ENCODE assay signal across 16 cellular contexts in genomic region chr1:16189003-16189402, GRCh38. TPM values are rescaled to one million over a fixed set of nuclear protein-coding genes. Genes with fewer than 3 reads are reported as not detected.
DNase-seq lines count a peak whose midpoint lies in the region; ATAC-seq, FAIRE-seq and TF ChIP-seq lines count a peak whose summit lies in the region.
"Had no signal": no experiment of that assay in that cellular context is flagged by ENCODE, and none has a peak within 500 bp of the region (broad histone marks: within the 10 kb centered on the region; RNA-seq: fewer than 3 reads in every experiment).

No MANE protein-coding gene starts in this region.

- H3K9me3 ChIP-seq in A549 (no peaks in the 10 kb centered on the region), IMR-90 (ENCODE audit: control insufficient read depth, insufficient read depth, low read length) (no peaks in the 10 kb centered on the region), colonic mucosa (no peaks in the 10 kb centered on the region), HepG2 (ENCODE audit: low read length) (no peaks in the 10 kb centered on the region), Karpas-422 (ENCODE audit: low read length) (no peaks in the 10 kb centered on the region), sigmoid colon (no peaks in the 10 kb centered on the region)

- H3K79me2 ChIP-seq in HepG2 (ENCODE audit: insufficient read depth, low read length) (no peaks in the 10 kb centered on the region), Karpas-422 (ENCODE audit: low read length) (no peaks in the 10 kb centered on the region)

- H3K4me1 ChIP-seq in A549 (peaks cover 59% of the 10 kb centered on the region), IMR-90 (ENCODE audit: control insufficient read depth, insufficient read depth, low read length) (peaks cover 4% of the 10 kb centered on the region), colonic mucosa (no peaks in the 10 kb centered on the region), HepG2 (ENCODE audit: insufficient read depth, low read length) (peaks cover 53% of the 10 kb centered on the region), Karpas-422 (ENCODE audit: low read length) (peaks cover 4% of the 10 kb centered on the region), sigmoid colon (peaks cover 0 to 11% (median 4%) of the 10 kb centered on the region in 4 donors)

- H2AK5ac ChIP-seq in IMR-90 (ENCODE audit: low read depth, low read length): peak overlapping the region; percentile 72; the same call in 1 of the 2 replicates

- peak overlapping the region; percentile 81 for H3K4me2 ChIP-seq in A549
- no peak overlapping the region for H3K4me2 ChIP-seq in IMR-90 (ENCODE audit: low read depth, low read length)
- H3K4me2 ChIP-seq in HepG2 (ENCODE audit: low read depth, low read length): peak overlapping the region; percentile 8; the same call in 1 of the 2 replicates
- H3K4me2 ChIP-seq in Karpas-422 (ENCODE audit: low read depth, low read length, poor library complexity, severe bottlenecking): no peak overlapping the region

- H3K14ac ChIP-seq in IMR-90 (replicated peaks; ENCODE audit: low read depth, low read length): no peak overlapping the region

- H3K4ac ChIP-seq in IMR-90 (ENCODE audit: low read depth, low read length): peak overlapping the region; percentile 11; the same call in 1 of the 2 replicates

- peak; percentile 43 for FAIRE-seq in A549 (lab: Jason Lieb, UNC)
- FAIRE-seq in HepG2 (lab: Jason Lieb, UNC): peak; percentile 36
- FAIRE-seq in GM12891 (lab: Jason Lieb, UNC): no peak
- FAIRE-seq: urothelium cell line had no signal

- H3K23ac ChIP-seq in IMR-90 (ENCODE audit: low read depth, low read length): no peak overlapping the region

- H3K79me1 ChIP-seq in IMR-90 (ENCODE audit: low read depth in 1 of 2, low read length in 2 of 2): no peaks in the 10 kb centered on the region

- no peak for TF ChIP-seq CTCF in A549 (IDR thresholded peaks at IDR 0.05)
- no peak for TF ChIP-seq CTCF in IMR-90 (conservative IDR thresholded peaks at IDR 0.05; ENCODE audit: low read depth, low read length)
- TF ChIP-seq CTCF in colonic mucosa (IDR thresholded peaks at IDR 0.05): no peak
- TF ChIP-seq CTCF in HepG2 (CRISPR knock-in tag; IDR thresholded peaks at IDR 0.05): no peak
- no peak for TF ChIP-seq CTCF in sigmoid colon (IDR thresholded peaks at IDR 0.05)

- H4K20me1 ChIP-seq in IMR-90 (ENCODE audit: insufficient read depth, low read length): no peaks in the 10 kb centered on the region
- H4K20me1 ChIP-seq in HepG2 (ENCODE audit: insufficient read depth, low read length): no peaks in the 10 kb centered on the region
- H4K20me1 ChIP-seq in Karpas-422 (ENCODE audit: insufficient read depth, low read depth, low read length): no peaks in the 10 kb centered on the region

- no peak overlapping the region for H2BK120ac ChIP-seq in IMR-90 (ENCODE audit: low read depth, low read length)

- H3K27ac ChIP-seq in A549 (peak overlapping the region; percentile 93 to 95), IMR-90 (ENCODE audit: insufficient read depth, low read length) (no peak overlapping the region), colonic mucosa (peak overlapping the region; percentile 64), HepG2 (ENCODE audit: extremely low read length, insufficient read depth, low read length) (no peak overlapping the region), Karpas-422 (ENCODE audit: low read length) (no peak overlapping the region), sigmoid colon (no peak overlapping the region)

- H2AFZ ChIP-seq in IMR-90 (replicated peaks; ENCODE audit: low read length, poor library complexity) (peak overlapping the region; percentile 70), HepG2 (ENCODE audit: low read length) (no peak overlapping the region), Karpas-422 (ENCODE audit: low read length) (no peak overlapping the region)

- no peak overlapping the region; the same call in 1 of the 2 replicates for H4K91ac ChIP-seq in IMR-90 (ENCODE audit: insufficient read depth, low read depth, low read length)

- 3% methylated on average over 6 of the region's 6 CpGs for WGBS in A549 (ENCODE audit: missing lambda C conversion rate)
- 20% methylated on average over 1 of the region's 6 CpGs; no CpG with 5 or more reads in 1 of the 2 experiments for WGBS in IMR-90 (ENCODE audit: extremely low coverage in 2 of 2, insufficient read length in 1 of 2), 2 experiments
- under 1% methylated on average over 6 of the region's 6 CpGs for WGBS in HepG2 (ENCODE audit: low lambda C conversion rate)
- 9 to 43% methylated on average over 6 of the region's 6 CpGs for WGBS in sigmoid colon, 2 donors

- H2BK5ac ChIP-seq in IMR-90 (ENCODE audit: low read depth, low read length, poor library complexity, severe bottlenecking): no peak overlapping the region

- intact Hi-C loops in IMR-90 (cut with micrococcal nuclease): loop anchor here (5.0 kb wide), 1 partner anchor 173 kb away; no protein-coding TSS in a partner anchor
- intact Hi-C loops in colonic mucosa (cut with DNase I): no loop called here
- intact Hi-C loops in HepG2 (cut with micrococcal nuclease; ENCODE audit: unreplicated experiment): no loop called here
- intact Hi-C loops in sigmoid colon (cut with DNase I): loop anchor here (5.0 kb wide), 1 partner anchor 53 kb away; no protein-coding TSS in a partner anchor

- DNase-seq in A549 (ENCODE audit: low read depth in 1 of 2, low spot score in 1 of 2) (peak in 1 of 2 experiments; percentile 89), IMR-90 (no peak), colonic mucosa (peak; percentile 82), HepG2 (ENCODE audit: low spot score) (no peak), Karpas-422 (no peak), sigmoid colon (no peak), GM12891 (ENCODE audit: insufficient read length, low spot score) (no peak)
- DNase-seq: activated CD4-positive, alpha-beta T cell treated with anti-CD3 and anti-CD28 coated beads, Interleukin-2, amount 50 U/mL, for 4 hours; NCI-H1092; NCI-H446; posterior cingulate gyrus; stimulated activated CD4-positive, alpha-beta T cell treated with anti-CD3 and anti-CD28 coated beads, Interleukin-2, amount 100 ng/mL, for 24 hours; T1000 had no signal

- TF ChIP-seq EP300 in A549 (IDR thresholded peaks at IDR 0.05) (no peak), HepG2 (IDR thresholded peaks at IDR 0.05; ENCODE audit: low read depth in 2 of 2, low read length in 2 of 2) (no peak), HepG2 (CRISPR knock-in tag; IDR thresholded peaks at IDR 0.05; ENCODE audit: borderline replicate concordance) (no peak), sigmoid colon (IDR thresholded peaks at IDR 0.05) (no peak)

- no peak overlapping the region for H3K4me3 ChIP-seq in A549
- H3K4me3 ChIP-seq in IMR-90 (ENCODE audit: insufficient read depth, low read depth, low read length): no peak overlapping the region
- H3K4me3 ChIP-seq in colonic mucosa: no peak overlapping the region
- H3K4me3 ChIP-seq in HepG2 (replicated peaks in 1 of 3; ENCODE audit: insufficient read depth in 1 of 3, low read depth in 2 of 3, low read length in 3 of 3): no peak overlapping the region
- H3K4me3 ChIP-seq in Karpas-422 (ENCODE audit: low read length): no peak overlapping the region
- H3K4me3 ChIP-seq in sigmoid colon: no peak overlapping the region

- TF ChIP-seq POLR2A in A549 (IDR thresholded peaks at IDR 0.05; ENCODE audit: low read length): no peak
- no peak for TF ChIP-seq POLR2A in IMR-90 (IDR thresholded peaks at IDR 0.05; ENCODE audit: low read depth, low read length)
- TF ChIP-seq POLR2A in HepG2 (IDR thresholded peaks at IDR 0.05; ENCODE audit: insufficient read depth in 1 of 2, low read depth in 2 of 2, low read length in 2 of 2): no peak
- TF ChIP-seq POLR2A in sigmoid colon (IDR thresholded peaks at IDR 0.05): no peak
- no peak for TF ChIP-seq POLR2A in GM12891 (IDR thresholded peaks at IDR 0.05; ENCODE audit: low read depth, low read length)

- no peak overlapping the region for H4K8ac ChIP-seq in IMR-90 (ENCODE audit: low read depth in 2 of 2, low read length in 2 of 2)

- H3K9me2 ChIP-seq in Karpas-422 (replicated peaks; ENCODE audit: insufficient read depth, low read length): no peaks in the 10 kb centered on the region

- CTCF ChIA-PET in A549 (lab: Yijun Ruan, JAX): interaction anchor here (1.0 to 14.7 kb wide), 17 partner anchors 11 to 158 kb away, joined by 3 to 318 read pairs (median 5); partner anchors contain the start of genes EPHA2 and FAM131C
- CTCF ChIA-PET in IMR-90 (lab: Yijun Ruan, JAX): interaction anchor here (1.5 to 2.5 kb wide), 2 partner anchors 107 to 110 kb away, joined by 6 to 13 read pairs; no protein-coding TSS in a partner anchor
- CTCF ChIA-PET in HepG2 (lab: Yijun Ruan, JAX; ENCODE audit: low intra/inter-chr PET ratio, low total read pairs): interaction anchor here (1.8 to 6.0 kb wide), 2 partner anchors 45 to 108 kb away, joined by 7 to 98 read pairs; no protein-coding TSS in a partner anchor

- ATAC-seq in A549: peak; percentile 71 to 78
- ATAC-seq in IMR-90 (ENCODE audit: low read depth): no peak
- ATAC-seq in HepG2: peak; percentile 49; the same call in 2 of the 3 replicates
- no peak for ATAC-seq in GM18511 (IDR thresholded peaks at IDR 0.05; ENCODE audit: unreplicated experiment)
- ATAC-seq: activated T-helper 17 cell treated with anti-CD3 and anti-CD28 coated beads, Interleukin-2, amount 50 U/mL, for 72 hours had no signal

- H3K9me1 ChIP-seq in IMR-90 (ENCODE audit: insufficient read depth, low read length): no peaks in the 10 kb centered on the region

- H2BK20ac ChIP-seq in IMR-90 (ENCODE audit: low read depth, low read length): no peak overlapping the region

- no peak overlapping the region for H2AK9ac ChIP-seq in IMR-90 (replicated peaks; ENCODE audit: low read depth, low read length, poor library complexity)

- no peak overlapping the region for H3K56ac ChIP-seq in IMR-90 (ENCODE audit: extremely low read depth, insufficient read depth, low read length)

- H3K36me3 ChIP-seq in IMR-90 (ENCODE audit: control insufficient read depth, insufficient read depth, low read length) (no peaks in the 10 kb centered on the region), colonic mucosa (no peaks in the 10 kb centered on the region), HepG2 (replicated peaks in 1 of 2; ENCODE audit: control insufficient read depth in 1 of 2, insufficient read depth in 2 of 2, low read length in 2 of 2) (no peaks in the 10 kb centered on the region), Karpas-422 (ENCODE audit: insufficient read depth, low read length) (no peaks in the 10 kb centered on the region), sigmoid colon (no peaks in the 10 kb centered on the region)

- H4K5ac ChIP-seq in IMR-90 (ENCODE audit: low read depth, low read length): no peak overlapping the region

- 0 out of 3 replicates have a peak overlapping the region, but pooled peaks have one; percentile 15 for H2BK15ac ChIP-seq in IMR-90 (ENCODE audit: low read depth, low read length)

- H3K27me3 ChIP-seq in IMR-90 (ENCODE audit: control insufficient read depth, insufficient read depth, low read length) (no peaks in the 10 kb centered on the region), colonic mucosa (no peaks in the 10 kb centered on the region), HepG2 (ENCODE audit: control insufficient read depth in 1 of 2, insufficient read depth in 2 of 2, low read length in 2 of 2) (peaks cover 2 to 5% of the 10 kb centered on the region in 2 experiments; a peak in 2 of 5 replicates), Karpas-422 (ENCODE audit: low read length) (no peaks in the 10 kb centered on the region), sigmoid colon (no peaks in the 10 kb centered on the region)

- no peak for TF ChIP-seq RAD21 in A549 (conservative IDR thresholded peaks at IDR 0.05 in 1 of 2, IDR thresholded peaks at IDR 0.05 in 1 of 2)
- no peak for TF ChIP-seq RAD21 in IMR-90 (IDR thresholded peaks at IDR 0.05; ENCODE audit: low read length)
- TF ChIP-seq RAD21 in HepG2 (CRISPR knock-in tag; IDR thresholded peaks at IDR 0.05): no peak

- POLR2A ChIA-PET in A549 (lab: Yijun Ruan, JAX) (interaction anchor here (0.6 to 1.4 kb wide), 3 partner anchors 18 to 110 kb away, joined by 3 to 7 read pairs (median 7); no protein-coding TSS in a partner anchor), IMR-90 (lab: Charles Lee; ENCODE audit: unreplicated experiment) (interaction anchor here (0.6 kb wide), 1 partner anchor 18 kb away, joined by 3 read pairs; no protein-coding TSS in a partner anchor), HepG2 (lab: Yijun Ruan, JAX) (interaction anchor here (0.9 to 1.0 kb wide), 3 partner anchors 11 to 45 kb away, joined by 3 to 6 read pairs (median 3); no protein-coding TSS in a partner anchor)

- dilution Hi-C loops in IMR-90 (cut with HindIII; ENCODE audit: low sequenced_read_pairs, unreplicated experiment): no loop called here

- no TSS peak for BruUV-seq in IMR-90 (replicated peaks; lab: Mats Ljungman, UMichigan)
- no TSS peak for BruUV-seq in HepG2 (replicated peaks; lab: Mats Ljungman, UMichigan)

- in situ Hi-C loops in IMR-90 (cut with MboI; ENCODE audit: low sequenced_read_pairs): loop anchor here (25.0 kb wide), 1 partner anchor 402 kb away; no protein-coding TSS in a partner anchor
- in situ Hi-C loops in HepG2 (cut with HindIII; ENCODE audit: extremely low pct_ligation_motif_present, low pct_unique_long_range_greater_than_20kb): no loop called here

- no peak overlapping the region for H3K9ac ChIP-seq in IMR-90 (ENCODE audit: low read depth, low read length)
- peak overlapping the region; percentile 6 to 27 for H3K9ac ChIP-seq in colonic mucosa (ENCODE audit: low read depth in 2 of 2, low read length in 2 of 2)
- H3K9ac ChIP-seq in HepG2 (ENCODE audit: insufficient read depth, low read depth, low read length): no peak overlapping the region
- no peak overlapping the region for H3K9ac ChIP-seq in Karpas-422 (ENCODE audit: low read length)

- no peak overlapping the region for H3K18ac ChIP-seq in IMR-90 (ENCODE audit: low read depth, low read length)

RNA-seq across cellular contexts. Expression of gene ARHGEF19, which starts 23.4 kb away (rescaled TPM):
- polyA plus RNA-seq in A549 (2011; rRNA removed) (6.1 and 6.7 TPM in 2 replicates), A549 (2017; fragmentation: RNase III; extraction: RNeasy Plus Mini Kit Qiagen cat#74134 plus additional on column Dnase treatment) (7.6 to 9.5 TPM (median 9.2 TPM) in 3 replicates), IMR-90 (2012; rRNA removed) (16.8 and 17.2 TPM in 2 replicates), HepG2 (2011; rRNA removed) (1.7 and 2.2 TPM in 2 replicates), sigmoid colon (10 to 100 TPM in 1 of 3 donors, 1 to 10 TPM in 2; 2.5 to 10.8 (median 7.2) TPM)
- 9.2 and 11.2 TPM in 2 replicates for polyA plus RNA-seq in A549 (2012; cell fraction: cytosol; rRNA removed)
- polyA plus RNA-seq in A549 (2012; cell fraction: nucleus; rRNA removed): 25.8 and 26.3 TPM in 2 replicates
- 3.2 and 4.2 TPM in 2 replicates for polyA minus RNA-seq in A549 (2011; rRNA and poly(A)+ RNA removed)
- total RNA-seq in IMR-90 (2012; rRNA removed) (3.3 and 4.5 TPM in 2 replicates), colonic mucosa (1 to 10 TPM; 5.8 to 9.0 TPM), HepG2 (2016; rRNA removed; fragmentation: Illumina TruSeq; extraction: Trizol) (1.8 and 2.0 TPM in 2 replicates), sigmoid colon (1 to 10 TPM in 3 of 4 donors, not detected in 1; 2.5 to 4.4 (median 3.6) TPM)
- polyA plus RNA-seq in IMR-90 (2012; cell fraction: cytosol; rRNA removed): 13.6 and 18.3 TPM in 2 replicates
- 34.8 and 65.2 TPM in 2 replicates for polyA plus RNA-seq in IMR-90 (2012; cell fraction: nucleus; rRNA removed; ENCODE audit: low replicate concordance)
- total RNA-seq in HepG2 (2016; cell fraction: cytosol; rRNA removed; fragmentation: Illumina TruSeq; extraction: Trizol; ENCODE audit: low read depth): 0.53 and 1.0 TPM in 2 replicates
- total RNA-seq in HepG2 (2016; cell fraction: insoluble cytoplasmic fraction; rRNA removed; fragmentation: Illumina TruSeq; extraction: Trizol): 1.4 and 2.3 TPM in 2 replicates
- 1.3 and 1.5 TPM in 2 replicates for total RNA-seq in HepG2 (2016; cell fraction: membrane; rRNA removed; fragmentation: Illumina TruSeq; extraction: Trizol)
- 1.9 and 2.1 TPM in 2 replicates for total RNA-seq in HepG2 (2016; cell fraction: nucleus; rRNA removed; fragmentation: Illumina TruSeq; extraction: Trizol)
- 1.7 and 2.2 TPM in 2 replicates for polyA plus RNA-seq in HepG2 (2011; cell fraction: cytosol; rRNA removed)
- 9.9 and 10.1 TPM in 2 replicates for polyA plus RNA-seq in HepG2 (2011; cell fraction: nucleus; rRNA removed)
- 0.88 and 1.6 TPM in 2 replicates for polyA plus RNA-seq in HepG2 (2012)
- 0.47 and 1.2 TPM in 2 replicates for polyA plus RNA-seq in HepG2 (2016; cell fraction: cytosol; fragmentation: Illumina TruSeq; extraction: Trizol; ENCODE audit: low read depth)
- 1.7 and 2.2 TPM in 2 replicates for polyA plus RNA-seq in HepG2 (2016; cell fraction: insoluble cytoplasmic fraction; fragmentation: Illumina TruSeq; extraction: Trizol; ENCODE audit: low read depth)
- 0.94 and 1.7 TPM in 2 replicates for polyA plus RNA-seq in HepG2 (2016; cell fraction: membrane; fragmentation: Illumina TruSeq; extraction: Trizol; ENCODE audit: low read depth)
- polyA plus RNA-seq in HepG2 (2016; cell fraction: nucleus; fragmentation: Illumina TruSeq; extraction: Trizol; ENCODE audit: insufficient read depth, low read depth): 4.0 and 5.0 TPM in 2 replicates
- 1.3 and 7.5 TPM in 2 replicates for polyA minus RNA-seq in HepG2 (2011; rRNA and poly(A)+ RNA removed; ENCODE audit: low replicate concordance)
- 0.69 and 0.79 TPM in 2 replicates for polyA minus RNA-seq in HepG2 (2011; cell fraction: cytosol; rRNA and poly(A)+ RNA removed)
- 1.4 and 2.1 TPM in 2 replicates for polyA minus RNA-seq in HepG2 (2011; cell fraction: nucleus; rRNA and poly(A)+ RNA removed)
- 2.2 and 2.5 TPM in 2 replicates for total RNA-seq in Karpas-422 (2014; rRNA removed; shearing (Covaris generic); ENCODE audit: low replicate concordance)
- polyA plus RNA-seq in GM12891 (2012; ENCODE audit: low read depth, missing spikeins): 1.1 TPM

RNA-seq across cellular contexts. Expression of gene EPHA2, which starts 33.1 kb away (rescaled TPM):
- 55.0 and 59.3 TPM in 2 replicates for polyA plus RNA-seq in A549 (2011; rRNA removed)
- polyA plus RNA-seq in A549 (2012; cell fraction: cytosol; rRNA removed): 112 and 122 TPM in 2 replicates
- 317 and 462 TPM in 2 replicates for polyA plus RNA-seq in A549 (2012; cell fraction: nucleus; rRNA removed)
- 87.1 to 93.8 TPM (median 93.2 TPM) in 3 replicates for polyA plus RNA-seq in A549 (2017; fragmentation: RNase III; extraction: RNeasy Plus Mini Kit Qiagen cat#74134 plus additional on column Dnase treatment)
- polyA minus RNA-seq in A549 (2011; rRNA and poly(A)+ RNA removed): 99.4 and 100.0 TPM in 2 replicates
- total RNA-seq in IMR-90 (2012; rRNA removed): 22.5 and 24.0 TPM in 2 replicates
- polyA plus RNA-seq in IMR-90 (2012; rRNA removed): 72.6 and 82.5 TPM in 2 replicates
- polyA plus RNA-seq in IMR-90 (2012; cell fraction: cytosol; rRNA removed): 65.8 and 89.5 TPM in 2 replicates
- 96.5 and 215 TPM in 2 replicates for polyA plus RNA-seq in IMR-90 (2012; cell fraction: nucleus; rRNA removed; ENCODE audit: low replicate concordance)
- total RNA-seq in colonic mucosa: 10 to 100 TPM; 15.7 to 40.8 TPM
- 15.5 and 33.6 TPM in 2 replicates for total RNA-seq in HepG2 (2016; rRNA removed; fragmentation: Illumina TruSeq; extraction: Trizol)
- 6.7 and 7.8 TPM in 2 replicates for total RNA-seq in HepG2 (2016; cell fraction: cytosol; rRNA removed; fragmentation: Illumina TruSeq; extraction: Trizol; ENCODE audit: low read depth)
- 10.8 and 35.8 TPM in 2 replicates for total RNA-seq in HepG2 (2016; cell fraction: insoluble cytoplasmic fraction; rRNA removed; fragmentation: Illumina TruSeq; extraction: Trizol)
- 14.9 and 16.9 TPM in 2 replicates for total RNA-seq in HepG2 (2016; cell fraction: membrane; rRNA removed; fragmentation: Illumina TruSeq; extraction: Trizol)
- total RNA-seq in HepG2 (2016; cell fraction: nucleus; rRNA removed; fragmentation: Illumina TruSeq; extraction: Trizol): 41.9 and 47.9 TPM in 2 replicates
- polyA plus RNA-seq in HepG2 (2011; rRNA removed): 53.6 and 62.5 TPM in 2 replicates
- polyA plus RNA-seq in HepG2 (2011; cell fraction: cytosol; rRNA removed): 39.1 and 62.9 TPM in 2 replicates
- 163 and 212 TPM in 2 replicates for polyA plus RNA-seq in HepG2 (2011; cell fraction: nucleus; rRNA removed)
- 25.4 and 56.3 TPM in 2 replicates for polyA plus RNA-seq in HepG2 (2012)
- polyA plus RNA-seq in HepG2 (2016; cell fraction: cytosol; fragmentation: Illumina TruSeq; extraction: Trizol; ENCODE audit: low read depth): 2.1 and 2.2 TPM in 2 replicates
- polyA plus RNA-seq in HepG2 (2016; cell fraction: insoluble cytoplasmic fraction; fragmentation: Illumina TruSeq; extraction: Trizol; ENCODE audit: low read depth): 11.5 and 14.9 TPM in 2 replicates
- polyA plus RNA-seq in HepG2 (2016; cell fraction: membrane; fragmentation: Illumina TruSeq; extraction: Trizol; ENCODE audit: low read depth): 5.7 and 6.8 TPM in 2 replicates
- 84.4 and 87.2 TPM in 2 replicates for polyA plus RNA-seq in HepG2 (2016; cell fraction: nucleus; fragmentation: Illumina TruSeq; extraction: Trizol; ENCODE audit: insufficient read depth, low read depth)
- 69.9 and 218 TPM in 2 replicates for polyA minus RNA-seq in HepG2 (2011; rRNA and poly(A)+ RNA removed; ENCODE audit: low replicate concordance)
- 72.7 and 86.9 TPM in 2 replicates for polyA minus RNA-seq in HepG2 (2011; cell fraction: cytosol; rRNA and poly(A)+ RNA removed)
- 65.6 and 79.3 TPM in 2 replicates for polyA minus RNA-seq in HepG2 (2011; cell fraction: nucleus; rRNA and poly(A)+ RNA removed)
- not detected in 2 replicates for total RNA-seq in Karpas-422 (2014; rRNA removed; shearing (Covaris generic); ENCODE audit: low replicate concordance)
- total RNA-seq in sigmoid colon: 1 to 10 TPM; 3.3 to 6.4 (median 4.9) TPM
- 10 to 100 TPM in 1 of 3 donors, 1 to 10 TPM in 2; 6.0 to 24.7 (median 9.9) TPM for polyA plus RNA-seq in sigmoid colon
- 0.14 TPM for polyA plus RNA-seq in GM12891 (2012; ENCODE audit: low read depth, missing spikeins)

RNA-seq across cellular contexts. Expression of gene CPLANE2, which starts 48.0 kb away (rescaled TPM):
- polyA plus RNA-seq in A549 (2011; rRNA removed): 2.4 and 3.6 TPM in 2 replicates
- polyA plus RNA-seq in A549 (2012; cell fraction: cytosol; rRNA removed): 3.5 and 5.1 TPM in 2 replicates
- 5.7 and 6.7 TPM in 2 replicates for polyA plus RNA-seq in A549 (2012; cell fraction: nucleus; rRNA removed)
- 2.6 to 3.7 TPM (median 2.8 TPM) in 3 replicates for polyA plus RNA-seq in A549 (2017; fragmentation: RNase III; extraction: RNeasy Plus Mini Kit Qiagen cat#74134 plus additional on column Dnase treatment)
- 5.3 and 14.1 TPM in 2 replicates for polyA minus RNA-seq in A549 (2011; rRNA and poly(A)+ RNA removed)
- 3.2 and 3.3 TPM in 2 replicates for total RNA-seq in IMR-90 (2012; rRNA removed)
- polyA plus RNA-seq in IMR-90 (2012; rRNA removed): 5.8 and 7.5 TPM in 2 replicates
- 3.2 and 10.3 TPM in 2 replicates for polyA plus RNA-seq in IMR-90 (2012; cell fraction: cytosol; rRNA removed)
- 3.8 and 21.9 TPM in 2 replicates for polyA plus RNA-seq in IMR-90 (2012; cell fraction: nucleus; rRNA removed; ENCODE audit: low replicate concordance)
- total RNA-seq in colonic mucosa: 10 to 100 TPM in 1 of 2 donors, 1 to 10 TPM in 1; 6.5 to 15.2 TPM
- 0.98 and 1.6 TPM in 2 replicates for total RNA-seq in HepG2 (2016; rRNA removed; fragmentation: Illumina TruSeq; extraction: Trizol)
- total RNA-seq in HepG2 (2016; cell fraction: cytosol; rRNA removed; fragmentation: Illumina TruSeq; extraction: Trizol; ENCODE audit: low read depth): 0.62 and 0.71 TPM in 2 replicates
- total RNA-seq in HepG2 (2016; cell fraction: insoluble cytoplasmic fraction; rRNA removed; fragmentation: Illumina TruSeq; extraction: Trizol): 1.00 and 1.9 TPM in 2 replicates
- 1.8 and 1.9 TPM in 2 replicates for total RNA-seq in HepG2 (2016; cell fraction: membrane; rRNA removed; fragmentation: Illumina TruSeq; extraction: Trizol)
- 0.99 and 1.3 TPM in 2 replicates for total RNA-seq in HepG2 (2016; cell fraction: nucleus; rRNA removed; fragmentation: Illumina TruSeq; extraction: Trizol)
- polyA plus RNA-seq in HepG2 (2011; rRNA removed): 0.27 and 0.29 TPM in 2 replicates
- 0.12 and 0.42 TPM in 2 replicates for polyA plus RNA-seq in HepG2 (2011; cell fraction: cytosol; rRNA removed)
- 0.43 and 0.48 TPM in 2 replicates for polyA plus RNA-seq in HepG2 (2011; cell fraction: nucleus; rRNA removed)
- 0.38 and 0.53 TPM in 2 replicates for polyA plus RNA-seq in HepG2 (2012)
- polyA plus RNA-seq in HepG2 (2016; cell fraction: cytosol; fragmentation: Illumina TruSeq; extraction: Trizol; ENCODE audit: low read depth): 0.38 and 0.65 TPM in 2 replicates
- 0.47 and 0.85 TPM in 2 replicates for polyA plus RNA-seq in HepG2 (2016; cell fraction: insoluble cytoplasmic fraction; fragmentation: Illumina TruSeq; extraction: Trizol; ENCODE audit: low read depth)
- polyA plus RNA-seq in HepG2 (2016; cell fraction: membrane; fragmentation: Illumina TruSeq; extraction: Trizol; ENCODE audit: low read depth): 0.76 and 1.2 TPM in 2 replicates
- polyA plus RNA-seq in HepG2 (2016; cell fraction: nucleus; fragmentation: Illumina TruSeq; extraction: Trizol; ENCODE audit: insufficient read depth, low read depth): 0.41 and 2.0 TPM in 2 replicates
- polyA minus RNA-seq in HepG2 (2011; rRNA and poly(A)+ RNA removed; ENCODE audit: low replicate concordance): 4.2 and 10.4 TPM in 2 replicates
- 2.1 TPM in 1 of 2 replicates, not detected in the other for polyA minus RNA-seq in HepG2 (2011; cell fraction: cytosol; rRNA and poly(A)+ RNA removed)
- 0.39 and 1.1 TPM in 2 replicates for polyA minus RNA-seq in HepG2 (2011; cell fraction: nucleus; rRNA and poly(A)+ RNA removed)
- total RNA-seq in Karpas-422 (2014; rRNA removed; shearing (Covaris generic); ENCODE audit: low replicate concordance): 2.6 and 9.6 TPM in 2 replicates
- total RNA-seq in sigmoid colon: 1 to 10 TPM; 2.5 to 7.1 (median 3.2) TPM
- 1 to 10 TPM; 3.7 to 7.4 (median 6.0) TPM for polyA plus RNA-seq in sigmoid colon
- 3.0 TPM for polyA plus RNA-seq in GM12891 (2012; ENCODE audit: low read depth, missing spikeins)

Comparison
In these comparisons a context has a peak if more than half of its experiments do, and no peak if none do; other contexts are left out.
1. ATAC-seq: peak in A549 (2 of 2) and HepG2 (single experiment); none in IMR-90 (single experiment) and GM18511 (single experiment).
2. H3K27ac ChIP-seq: peak in A549 (2 of 2) and colonic mucosa (single experiment); none in IMR-90 (single experiment), HepG2 (single experiment), Karpas-422 (single experiment) and sigmoid colon (0 of 4).
3. H3K4me2 ChIP-seq: peak in A549 (single experiment) and HepG2 (single experiment); none in IMR-90 (single experiment) and Karpas-422 (single experiment).
4. H3K9ac ChIP-seq: peak in colonic mucosa (2 of 2); none in IMR-90 (single experiment), HepG2 (single experiment) and Karpas-422 (single experiment).
5. intact Hi-C loops: an anchor here in IMR-90 (5.0 kb wide) and sigmoid colon (5.0 kb wide); none called in colonic mucosa and HepG2.
6. Of the 38 proteins assayed by ChIP-seq in both HepG2 and A549: peak only in HepG2: none; only in A549: MAX; in both: none; in neither: 36; mixed calls (peak in some experiments, not most) for 1.